8 cellular contexts compared by ENCODE assay signal in the genomic region with DNA sequence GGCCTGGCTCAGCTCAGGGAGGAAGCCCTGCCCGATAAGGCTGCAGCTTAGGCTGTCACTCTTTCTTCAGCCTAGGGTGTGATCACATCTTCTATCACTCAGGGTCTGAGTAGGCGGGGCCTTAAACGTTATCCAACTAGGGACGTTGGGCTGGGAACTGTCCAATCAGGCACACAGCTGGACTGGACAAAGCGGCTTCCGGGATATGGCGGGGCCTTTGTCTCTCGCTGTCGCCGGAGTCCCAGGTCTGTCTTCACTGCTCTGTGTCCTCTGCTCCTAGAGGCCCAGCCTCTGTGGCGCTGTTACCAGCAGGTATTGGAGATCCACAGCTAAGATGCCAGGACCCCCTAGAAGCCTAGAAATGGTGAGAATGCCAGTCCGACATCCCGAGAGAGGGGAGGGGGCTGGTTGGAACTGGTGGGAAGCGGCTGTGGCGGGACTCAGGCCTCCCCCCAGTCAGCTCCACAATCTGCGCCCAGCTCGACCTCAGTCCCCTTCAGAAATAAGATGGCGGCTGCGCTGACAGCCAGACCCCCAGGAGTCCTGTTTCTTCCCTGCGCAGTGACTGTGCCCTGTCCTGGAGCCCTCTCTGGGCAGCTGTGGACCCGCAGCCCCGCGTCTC.
A peak's percentile ranks its signal among the peaks of the same experiment; 100 is the strongest.
DNase-seq lines count a peak whose midpoint lies in the region; ATAC-seq, FAIRE-seq and TF ChIP-seq lines count a peak whose summit lies in the region.

Gene ZNF254 (plus strand): TSS at position 214 of the 622 bp plus-strand sequence. CDS start 121 bp downstream, at position 335.

- DNase-seq in GM10266 (ENCODE audit: extremely low spot score) (peak; percentile 67), NCI-H2029 (lab: John Stamatoyannopoulos, UW) (peak; percentile 99), DMS53 (lab: John Stamatoyannopoulos, UW) (no peak)
- peak; percentile 56 for DNase-seq in activated CD4-positive, CD25-positive, alpha-beta regulatory T cell treated with anti-CD3 and anti-CD28 coated beads, Interleukin-2, amount 50 U/mL, for 16 hours (ENCODE audit: low read depth, low spot score)
- DNase-seq in central memory CD8-positive, alpha-beta T cell (ENCODE audit: low spot score in 2 of 2) = peak; percentile 52 to 75
- DNase-seq in stimulated activated CD4-positive, alpha-beta T cell treated with anti-CD3 and anti-CD28 coated beads, Interleukin-12 subunit alpha, Interleukin-12 subunit beta, amount 100 ng/mL, for 24 hours (ENCODE audit: low read depth in 2 of 2) = peak; percentile 65 to 71

- peaks cover 5% of the 10 kb centered on the region for H3K36me3 Mint-ChIP-seq in central memory CD8-positive, alpha-beta T cell (ENCODE audit: insufficient read depth)

- no peaks in the 10 kb centered on the region for H3K27me3 Mint-ChIP-seq in central memory CD8-positive, alpha-beta T cell

- FAIRE-seq in islet of Langerhans (lab: Jason Lieb, UNC) = peak; percentile 93

- H3K9me3 Mint-ChIP-seq in central memory CD8-positive, alpha-beta T cell = no peaks in the 10 kb centered on the region

- no peaks in the 10 kb centered on the region for H3K4me1 Mint-ChIP-seq in central memory CD8-positive, alpha-beta T cell

- H3K4me3 Mint-ChIP-seq in central memory CD8-positive, alpha-beta T cell = peak within 1 kb of the TSS; percentile 91

- peak; percentile 100 for ATAC-seq in HG02642 (IDR thresholded peaks at IDR 0.05; ENCODE audit: poor library complexity, unreplicated experiment)
- ATAC-seq in central memory CD8-positive, alpha-beta T cell (replicated peaks; ENCODE audit: extremely low read depth, poor library complexity, severe bottlenecking) = peak; percentile 98

- H3K27ac Mint-ChIP-seq in central memory CD8-positive, alpha-beta T cell (ENCODE audit: low read depth) = peak within 1 kb of the TSS; percentile 96

- no peak for TF ChIP-seq CTCF in GM10266 (IDR thresholded peaks at IDR 0.05; ENCODE audit: control insufficient read depth, insufficient read depth, low read depth, missing control alignments)
